In the genomic region with DNA sequence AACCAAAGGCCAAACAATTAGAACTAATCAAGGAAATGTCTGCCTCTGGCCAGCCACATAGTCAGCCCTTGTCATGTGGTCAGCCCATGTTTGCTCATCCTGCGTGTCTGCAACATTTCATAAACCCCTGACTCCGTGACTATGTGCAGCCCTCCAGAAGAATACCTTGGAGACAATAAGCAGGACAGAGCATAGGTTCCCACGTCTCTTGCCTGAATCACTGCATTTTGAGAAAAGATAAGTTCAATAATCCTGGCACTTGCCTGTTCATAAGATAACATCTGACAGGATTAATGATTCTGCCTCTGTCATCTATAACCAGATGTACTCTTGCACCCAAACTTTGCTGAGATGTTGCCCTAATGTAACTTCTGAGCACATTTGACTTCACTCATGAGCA, we compare ENCODE assay signal across 33 cellular contexts.
"Had no signal": no experiment of that assay in that cellular context is flagged by ENCODE, and none has a peak within 500 bp of the region (broad histone marks: within the 10 kb centered on the region; RNA-seq: fewer than 3 reads in every experiment).

No MANE protein-coding gene starts in this region.

- H3K36me3 Mint-ChIP-seq: activated naive CD4-positive, alpha-beta T cell treated with anti-CD3 and anti-CD28 coated beads, Interleukin-2, amount 50 U/mL, for 72 hours; brain had no signal

- H3K4me2 ChIP-seq: KMS-11 had no signal

- H3K9me3 Mint-ChIP-seq: activated CD8-positive, alpha-beta T cell treated with anti-CD3 and anti-CD28 coated beads for 36 hours; activated naive CD4-positive, alpha-beta T cell treated with anti-CD3 and anti-CD28 coated beads, Interleukin-2, amount 50 U/mL, for 72 hours; activated T-cell treated with anti-CD3 and anti-CD28 coated beads, Interleukin-2, amount 50 U/mL, for 72 hours; activated T-helper 17 cell treated with anti-CD3 and anti-CD28 coated beads, Interleukin-2, amount 50 U/mL, for 72 hours; brain; T-helper 1 cell treated with Interleukin-12 subunit alpha and Interleukin-12 subunit beta and Interleukin-4 antibody, amounts not matched to agents 30 μg/mL and 1 μg/mL, for 36 hours; T-helper 2 cell treated with Interferon-gamma antibody and Interleukin-4, amounts not matched to agents 5 μg/mL and 100 μg/mL, for 36 hours had no signal

- H3K9ac ChIP-seq: KMS-11 had no signal

- H3K9me3 ChIP-seq: adrenal gland, Peyer's patch had no signal

- H3K4me3 Mint-ChIP-seq: activated CD8-positive, alpha-beta T cell treated with anti-CD3 and anti-CD28 coated beads for 36 hours; activated T-cell treated with anti-CD3 and anti-CD28 coated beads, Interleukin-2, amount 50 U/mL, for 72 hours; activated T-helper 17 cell treated with anti-CD3 and anti-CD28 coated beads, Interleukin-2, amount 50 U/mL, for 72 hours; brain; T-helper 1 cell treated with Interleukin-12 subunit alpha and Interleukin-12 subunit beta and Interleukin-4 antibody, amounts not matched to agents 30 μg/mL and 1 μg/mL, for 36 hours; T-helper 2 cell treated with Interferon-gamma antibody and Interleukin-4, amounts not matched to agents 5 μg/mL and 100 μg/mL, for 36 hours had no signal

- FAIRE-seq: bronchial epithelial cell, TTC549 had no signal

- ATAC-seq: activated CD8-positive, alpha-beta T cell treated with anti-CD3 and anti-CD28 coated beads for 36 hours; activated naive CD4-positive, alpha-beta T cell treated with anti-CD3 and anti-CD28 coated beads, Interleukin-2, amount 50 U/mL, for 72 hours; activated T-cell treated with anti-CD3 and anti-CD28 coated beads, Interleukin-2, amount 50 U/mL, for 72 hours; activated T-helper 17 cell treated with anti-CD3 and anti-CD28 coated beads, Interleukin-2, amount 50 U/mL, for 72 hours; PC-3 had no signal

- H3K4me1 ChIP-seq: adrenal gland, Peyer's patch had no signal

- H3K36me3 ChIP-seq: adrenal gland, Peyer's patch had no signal

- H3K27me3 ChIP-seq: adrenal gland, Peyer's patch had no signal

- H3K4me1 Mint-ChIP-seq: activated T-helper 17 cell treated with anti-CD3 and anti-CD28 coated beads, Interleukin-2, amount 50 U/mL, for 72 hours; brain had no signal

- H3K27ac ChIP-seq: adrenal gland, KMS-11, Peyer's patch had no signal

- H3K27me3 Mint-ChIP-seq: activated T-helper 17 cell treated with anti-CD3 and anti-CD28 coated beads, Interleukin-2, amount 50 U/mL, for 72 hours; brain had no signal

- DNase-seq: activated CD4-positive, alpha-beta T cell treated with anti-CD3 and anti-CD28 coated beads, Interleukin-2, amount 50 U/mL, for 4 hours; activated CD8-positive, alpha-beta T cell treated with anti-CD3 and anti-CD28 coated beads for 36 hours; activated gamma-delta T cell; activated naive CD4-positive, alpha-beta T cell treated with Interleukin-2 at 50 U/mL for 16 hours; activated T-cell treated with anti-CD3 and anti-CD28 coated beads, Interleukin-2, amount 50 U/mL, for 1 hour; activated T-cell treated with anti-CD3 and anti-CD28 coated beads, Interleukin-2, amount 50 U/mL, for 72 hours; adrenal gland; anterior cingulate cortex; caudate nucleus; cerebellar nuclear complex; NCI-H1092 treated with DMSO at 0.1 percent for 48 hours; NCI-H1417; NCI-H146; NCI-H187; NCI-H2029 treated with DMSO at 0.1 percent for 48 hours; NCI-H2107; NCI-H2171; NCI-H510A; NCI-H526; NCI-H748 treated with DMSO at 0.1 percent for 48 hours; NK-92 treated with Interleukin-12 subunit alpha and Interleukin-12 subunit beta, amount 100 ng/mL, for 24 hours; PC-3; Peyer's patch; RPMI8226; SHP77 treated with DMSO at 0.1 percent for 48 hours had no signal

- H3K4me3 ChIP-seq: adrenal gland, Peyer's patch had no signal

- H3K27ac Mint-ChIP-seq: activated CD8-positive, alpha-beta T cell treated with anti-CD3 and anti-CD28 coated beads for 36 hours; activated naive CD4-positive, alpha-beta T cell treated with anti-CD3 and anti-CD28 coated beads, Interleukin-2, amount 50 U/mL, for 72 hours; activated T-cell treated with anti-CD3 and anti-CD28 coated beads, Interleukin-2, amount 50 U/mL, for 72 hours; activated T-helper 17 cell treated with anti-CD3 and anti-CD28 coated beads, Interleukin-2, amount 50 U/mL, for 72 hours; T-helper 1 cell treated with Interleukin-12 subunit alpha and Interleukin-12 subunit beta and Interleukin-4 antibody, amounts not matched to agents 30 μg/mL and 1 μg/mL, for 36 hours; T-helper 2 cell treated with Interferon-gamma antibody and Interleukin-4, amounts not matched to agents 5 μg/mL and 100 μg/mL, for 36 hours had no signal
